Comparison of ENCODE assay signal across 16 cellular contexts in the genomic region with DNA sequence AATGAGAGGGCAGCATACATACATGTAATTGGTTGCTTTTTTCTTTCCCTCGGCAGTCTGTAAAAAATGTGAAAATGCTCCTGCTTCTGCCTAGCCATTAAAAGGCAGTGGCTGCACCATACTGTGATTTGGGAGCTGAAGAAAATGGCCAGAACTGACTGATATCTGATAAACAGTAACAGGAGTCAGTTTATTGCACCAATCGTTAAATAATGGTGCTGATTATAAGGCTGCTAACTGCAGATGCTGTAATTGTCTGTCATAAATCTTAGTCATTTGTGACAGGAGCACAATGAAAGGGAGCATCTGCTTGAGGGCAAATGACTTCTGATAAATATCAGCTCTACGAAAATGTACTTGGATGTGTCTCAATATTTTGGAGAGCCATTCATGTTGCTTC.
DNase-seq lines count a peak whose midpoint lies in the region; TF ChIP-seq lines count a peak whose summit lies in the region.
"Had no signal": no experiment of that assay in that cellular context is flagged by ENCODE, and none has a peak within 500 bp of the region (broad histone marks: within the 10 kb centered on the region; RNA-seq: fewer than 3 reads in every experiment).

No MANE protein-coding gene starts in this region.

- no peaks in the 10 kb centered on the region for H3K4me1 Mint-ChIP-seq in activated T-cell treated with anti-CD3 and anti-CD28 coated beads, Interleukin-2, amount 50 U/mL, for 24 hours (ENCODE audit: low read depth)
- H3K4me1 Mint-ChIP-seq in chondrocyte (ENCODE audit: low read depth): no peaks in the 10 kb centered on the region
- H3K4me1 Mint-ChIP-seq: B cell had no signal

- TF ChIP-seq CTCF in spleen (IDR thresholded peaks at IDR 0.05 in 8 of 11, conservative IDR thresholded peaks at IDR 0.05 in 3 of 11) (no peak), chondrocyte (IDR thresholded peaks at IDR 0.05) (no peak), esophagus squamous epithelium (IDR thresholded peaks at IDR 0.05) (no peak)

- no peak overlapping the region for H4K91ac ChIP-seq in trophoblast cell (ENCODE audit: low read depth, low read length)

- no peaks in the 10 kb centered on the region for H3K36me3 ChIP-seq in HUES64 (ENCODE audit: insufficient read depth, low read length)
- H3K36me3 ChIP-seq in trophoblast cell (ENCODE audit: control insufficient read depth in 1 of 2, insufficient read depth in 2 of 2, low read length in 2 of 2): no peaks in the 10 kb centered on the region
- no peaks in the 10 kb centered on the region for H3K36me3 ChIP-seq in spleen
- H3K36me3 ChIP-seq in esophagus squamous epithelium: no peaks in the 10 kb centered on the region

- peaks cover 3% of the 10 kb centered on the region for H3K27me3 Mint-ChIP-seq in activated T-cell treated with anti-CD3 and anti-CD28 coated beads, Interleukin-2, amount 50 U/mL, for 24 hours
- no peaks in the 10 kb centered on the region for H3K27me3 Mint-ChIP-seq in chondrocyte (ENCODE audit: low read depth)

- H3K4me2 ChIP-seq in trophoblast cell (ENCODE audit: low read length): peak overlapping the region; percentile 34

- no peak overlapping the region for H3K27ac Mint-ChIP-seq in activated T-cell treated with anti-CD3 and anti-CD28 coated beads, Interleukin-2, amount 50 U/mL, for 24 hours
- no peak overlapping the region for H3K27ac Mint-ChIP-seq in chondrocyte (ENCODE audit: unreplicated experiment)
- H3K27ac Mint-ChIP-seq: activated naive CD4-positive, alpha-beta T cell treated with anti-CD3 and anti-CD28 coated beads for 36 hours; B cell; nephron had no signal

- DNase-seq in NCI-H2081 treated with DMSO at 0.1 percent for 48 hours (lab: John Stamatoyannopoulos, UW) (peak; percentile 94), SHP77 treated with DMSO at 0.1 percent for 48 hours (lab: John Stamatoyannopoulos, UW) (peak; percentile 62), trophoblast cell (no peak), spleen (no peak), chondrocyte (ENCODE audit: low spot score) (no peak), esophagus squamous epithelium (lab: John Stamatoyannopoulos, UW) (no peak)
- no peak for DNase-seq in activated T-cell treated with anti-CD3 and anti-CD28 coated beads, Interleukin-2, amount 50 U/mL, for 24 hours
- DNase-seq: activated CD4-positive, alpha-beta T cell treated with anti-CD3 and anti-CD28 coated beads, Interleukin-2, amount 50 U/mL, for 1 hour; activated naive CD4-positive, alpha-beta T cell treated with anti-CD3 and anti-CD28 coated beads for 36 hours; anterior cingulate cortex; KG1; NCI-H1048; NCI-H82 had no signal

- no peaks in the 10 kb centered on the region for H3K9me3 ChIP-seq in HUES64 (ENCODE audit: insufficient read depth, low read depth, low read length)
- no peaks in the 10 kb centered on the region for H3K9me3 ChIP-seq in trophoblast cell (ENCODE audit: insufficient read depth, low read depth, low read length)
- H3K9me3 ChIP-seq in spleen: no peaks in the 10 kb centered on the region
- no peaks in the 10 kb centered on the region for H3K9me3 ChIP-seq in esophagus squamous epithelium

- no peak overlapping the region for H4K8ac ChIP-seq in trophoblast cell (ENCODE audit: low read depth, low read length)

- WGBS in HUES64: 84% methylated on average over 3 of the region's 3 CpGs
- no CpG with 5 or more reads among the region's 3 CpGs for WGBS in trophoblast cell (ENCODE audit: extremely low coverage, insufficient coverage, insufficient read length)
- WGBS in spleen, 5 donors: 10 to 27% (median 20%) methylated on average over 3 of the region's 3 CpGs
- 8 to 12% methylated on average over 3 of the region's 3 CpGs for WGBS in esophagus squamous epithelium, 2 donors

- no peak overlapping the region for H2BK12ac ChIP-seq in trophoblast cell (ENCODE audit: low read length)

- no peaks in the 10 kb centered on the region for H3K36me3 Mint-ChIP-seq in activated T-cell treated with anti-CD3 and anti-CD28 coated beads, Interleukin-2, amount 50 U/mL, for 24 hours (ENCODE audit: low read depth)
- H3K36me3 Mint-ChIP-seq in chondrocyte (ENCODE audit: low read depth): no peaks in the 10 kb centered on the region

- H3K4me3 ChIP-seq in HUES64 (ENCODE audit: low read length) (no peak overlapping the region), trophoblast cell (ENCODE audit: low read depth, low read length) (no peak overlapping the region), spleen (no peak overlapping the region), esophagus squamous epithelium (no peak overlapping the region)

- H3K4me1 ChIP-seq in HUES64 (ENCODE audit: insufficient read depth, low read length) (peaks cover 11% of the 10 kb centered on the region), trophoblast cell (ENCODE audit: control insufficient read depth in 1 of 2, insufficient read depth in 2 of 2, low read length in 2 of 2) (peaks cover 0 to 2% of the 10 kb centered on the region in 2 experiments), spleen (no peaks in the 10 kb centered on the region), esophagus squamous epithelium (no peaks in the 10 kb centered on the region)

- no peak overlapping the region for H2AFZ ChIP-seq in trophoblast cell (ENCODE audit: insufficient read depth, low read length, poor library complexity)

- no peak overlapping the region for H2AK5ac ChIP-seq in trophoblast cell (ENCODE audit: low read length)

- H2BK5ac ChIP-seq in trophoblast cell (ENCODE audit: low read depth, low read length, poor library complexity): no peak overlapping the region

- no peak overlapping the region for H2BK120ac ChIP-seq in trophoblast cell (ENCODE audit: insufficient read depth, low read length, poor library complexity)

- H3K27me3 ChIP-seq in HUES64 (ENCODE audit: insufficient read depth, low read length) (no peaks in the 10 kb centered on the region), trophoblast cell (ENCODE audit: insufficient read depth, low read length) (no peaks in the 10 kb centered on the region), spleen (replicated peaks in 1 of 7) (no peaks in the 10 kb centered on the region), esophagus squamous epithelium (no peaks in the 10 kb centered on the region)

- no peaks in the 10 kb centered on the region for H3K9me3 Mint-ChIP-seq in activated T-cell treated with anti-CD3 and anti-CD28 coated beads, Interleukin-2, amount 50 U/mL, for 24 hours
- H3K9me3 Mint-ChIP-seq in chondrocyte (ENCODE audit: low read depth): no peaks in the 10 kb centered on the region
- H3K9me3 Mint-ChIP-seq: activated naive CD4-positive, alpha-beta T cell treated with anti-CD3 and anti-CD28 coated beads for 36 hours; nephron had no signal

- no peak overlapping the region for H3K4me3 Mint-ChIP-seq in activated T-cell treated with anti-CD3 and anti-CD28 coated beads, Interleukin-2, amount 50 U/mL, for 24 hours
- no peak overlapping the region for H3K4me3 Mint-ChIP-seq in chondrocyte (ENCODE audit: unreplicated experiment)
- H3K4me3 Mint-ChIP-seq: activated naive CD4-positive, alpha-beta T cell treated with anti-CD3 and anti-CD28 coated beads for 36 hours; B cell; nephron had no signal

- H3K79me1 ChIP-seq in trophoblast cell (ENCODE audit: low read length): no peaks in the 10 kb centered on the region

- H3K27ac ChIP-seq in HUES64 (ENCODE audit: low read depth, low read length) (no peak overlapping the region), trophoblast cell (ENCODE audit: low read depth, low read length) (no peak overlapping the region), spleen (no peak overlapping the region), esophagus squamous epithelium (no peak overlapping the region)

- H3K18ac ChIP-seq in trophoblast cell (ENCODE audit: low read length): no peak overlapping the region

- no peak overlapping the region for H3K14ac ChIP-seq in trophoblast cell (ENCODE audit: low read length)

- no peak overlapping the region for H4K12ac ChIP-seq in trophoblast cell (ENCODE audit: low read depth, low read length)

- H3K23ac ChIP-seq in trophoblast cell (ENCODE audit: low read length): no peak overlapping the region

- TF ChIP-seq POLR2A in spleen (IDR thresholded peaks at IDR 0.05) (no peak), esophagus squamous epithelium (IDR thresholded peaks at IDR 0.05) (no peak)

- intact Hi-C loops in spleen (cut with DNase I; ENCODE audit: low total_unique reads): no loop called here
- intact Hi-C loops in esophagus squamous epithelium (cut with DNase I): no loop called here

- H3K79me2 ChIP-seq in trophoblast cell (ENCODE audit: control insufficient read depth, insufficient read depth, low read length, poor library complexity): no peaks in the 10 kb centered on the region

- H3K9ac ChIP-seq in HUES64 (ENCODE audit: low read depth, low read length): peak overlapping the region; percentile 39; the same call in 1 of the 2 replicates
- H3K9ac ChIP-seq in trophoblast cell (ENCODE audit: low read length): no peak overlapping the region

- no peak overlapping the region for H3K4ac ChIP-seq in trophoblast cell (ENCODE audit: low read depth, low read length)

Comparison
In these comparisons a context has a peak if more than half of its experiments do, and no peak if none do; other contexts are left out.
1. DNase-seq: peak in NCI-H2081 treated with DMSO at 0.1 percent for 48 hours (single experiment) and SHP77 treated with DMSO at 0.1 percent for 48 hours (single experiment); none in trophoblast cell (0 of 2), spleen (single experiment), activated T-cell treated with anti-CD3 and anti-CD28 coated beads, Interleukin-2, amount 50 U/mL, for 24 hours (single experiment), chondrocyte (single experiment) and esophagus squamous epithelium (single experiment).